27 cellular contexts compared by ENCODE assay signal in genomic region chr12:132040906-132041606, GRCh38.
A peak's percentile ranks its signal among the peaks of the same experiment; 100 is the strongest.
DNase-seq lines count a peak whose midpoint lies in the region; TF ChIP-seq lines count a peak whose summit lies in the region.
"Had no signal": no experiment of that assay in that cellular context is flagged by ENCODE, and none has a peak within 500 bp of the region (broad histone marks: within the 10 kb centered on the region; RNA-seq: fewer than 3 reads in every experiment).

No MANE protein-coding gene starts in this region.

- 90 to 98% methylated on average over 15 to 20 of the region's 20 CpGs for WGBS in transverse colon (ENCODE audit: low coverage in 1 of 2), 2 donors

- POLR2A ChIA-PET in CD4-positive, alpha-beta memory T cell (lab: Charles Lee; ENCODE audit: partially characterized antibody) = no interaction called here

- no peak for TF ChIP-seq CTCF in VCaP (conservative IDR thresholded peaks at IDR 0.05)
- no peak for TF ChIP-seq CTCF in nephron progenitor cell (IDR thresholded peaks at IDR 0.05)
- TF ChIP-seq CTCF in transverse colon (IDR thresholded peaks at IDR 0.05) = no peak

- peaks cover 5 to 10% (median 7%) of the 10 kb centered on the region in 4 donors for H3K4me1 Mint-ChIP-seq in CD4-positive, alpha-beta memory T cell
- H3K4me1 Mint-ChIP-seq in nephron progenitor cell = no peaks in the 10 kb centered on the region

- no peaks in the 10 kb centered on the region for H3K4me1 ChIP-seq in CD4-positive, alpha-beta memory T cell (ENCODE audit: insufficient read depth, low read length)
- no peaks in the 10 kb centered on the region for H3K4me1 ChIP-seq in transverse colon
- H3K4me1 ChIP-seq: gastroesophageal sphincter, lower lobe of right lung, testis, vagina had no signal

- H3K4me3 ChIP-seq in CD4-positive, alpha-beta memory T cell (ENCODE audit: low read length in 2 of 2) = no peak overlapping the region
- H3K4me3 ChIP-seq in transverse colon = no peak overlapping the region
- H3K4me3 ChIP-seq: gastroesophageal sphincter, hepatocyte, lower lobe of right lung, testis, vagina had no signal

- intact Hi-C loops in CD4-positive, alpha-beta memory T cell (cut with micrococcal nuclease) = no loop called here
- intact Hi-C loops in transverse colon (cut with DNase I; ENCODE audit: low total_unique reads) = no loop called here

- CTCF ChIA-PET in CD4-positive, alpha-beta memory T cell (lab: Charles Lee; ENCODE audit: partially characterized antibody) = no interaction called here

- H3K4me3 Mint-ChIP-seq in CD4-positive, alpha-beta memory T cell = no peak overlapping the region
- H3K4me3 Mint-ChIP-seq in nephron progenitor cell = no peak overlapping the region
- H3K4me3 Mint-ChIP-seq: CD8-positive, alpha-beta memory T cell; natural killer cell had no signal

- peaks cover 64 to 93% of the 10 kb centered on the region in 2 donors for H3K36me3 Mint-ChIP-seq in CD4-positive, alpha-beta memory T cell
- peaks cover 67% of the 10 kb centered on the region for H3K36me3 Mint-ChIP-seq in nephron progenitor cell (ENCODE audit: low read depth)

- no peaks in the 10 kb centered on the region for H3K9me3 ChIP-seq in CD4-positive, alpha-beta memory T cell (ENCODE audit: control insufficient read depth in 1 of 2, low read length in 2 of 2)
- no peaks in the 10 kb centered on the region for H3K9me3 ChIP-seq in transverse colon
- H3K9me3 ChIP-seq: gastroesophageal sphincter, lower lobe of right lung, testis, vagina had no signal

- H3K27ac Mint-ChIP-seq in CD4-positive, alpha-beta memory T cell = peak overlapping the region in 5 of 7 donors; percentile 18 to 83 (median 55)
- peak overlapping the region; percentile 70 for H3K27ac Mint-ChIP-seq in nephron progenitor cell
- H3K27ac Mint-ChIP-seq: activated T-helper 2 cell treated with anti-CD3 and anti-CD28 coated beads, Interferon-gamma antibody, Interleukin-2, Interleukin-4, amounts not matched to agents 10 μg/mL and 5 μg/mL and 100 μg/mL, durations not matched to agents 14 hours and 24 hours and 36 hours; natural killer cell had no signal

- peak; percentile 16 for DNase-seq in NCI-H82 (lab: John Stamatoyannopoulos, UW)
- no peak for DNase-seq in NCI-H82 treated with DMSO at 0.1 percent for 48 hours (lab: John Stamatoyannopoulos, UW; ENCODE audit: unreplicated experiment)
- no peak for DNase-seq in CD4-positive, alpha-beta memory T cell
- DNase-seq in nephron progenitor cell = no peak
- no peak for DNase-seq in stimulated activated CD4-positive, alpha-beta T cell treated with anti-CD3 and anti-CD28 coated beads, Interleukin-1b, Interleukin-23, amount 100 ng/mL, for 48 hours
- no peak for DNase-seq in transverse colon
- no peak for DNase-seq in middle frontal gyrus (ENCODE audit: extremely low spot score, low spot score)
- DNase-seq: activated CD4-positive, alpha-beta T cell treated with anti-CD3 and anti-CD28 coated beads, Interleukin-2, amount 50 U/mL, for 4 hours; activated naive CD4-positive, alpha-beta T cell treated with anti-CD3 and anti-CD28 coated beads, Interleukin-2, amount 50 U/mL, for 16 hours; amygdala; CD8-positive, alpha-beta memory T cell; GF-D8; IMR-90; lower lobe of right lung; natural killer cell; NCI-H146; NCI-H2107; NCI-H510A; NK-92 treated with Interleukin-12 subunit alpha and Interleukin-12 subunit beta, amount 100 ng/mL, for 24 hours; stimulated activated naive CD4-positive, alpha-beta T cell; T-helper 1 cell; testis had no signal

- no peak overlapping the region for H3K27ac ChIP-seq in CD4-positive, alpha-beta memory T cell (ENCODE audit: low read depth, low read length)
- peak overlapping the region; percentile 31; the same call in 1 of the 2 replicates for H3K27ac ChIP-seq in VCaP
- no peak overlapping the region for H3K27ac ChIP-seq in transverse colon
- H3K27ac ChIP-seq: gastroesophageal sphincter, hepatocyte, lower lobe of right lung, testis, vagina had no signal

- peaks cover 0 to 4% (median 0%) of the 10 kb centered on the region in 8 donors for H3K9me3 Mint-ChIP-seq in CD4-positive, alpha-beta memory T cell
- H3K9me3 Mint-ChIP-seq in nephron progenitor cell = no peaks in the 10 kb centered on the region
- H3K9me3 Mint-ChIP-seq: activated T-helper 2 cell treated with anti-CD3 and anti-CD28 coated beads, Interferon-gamma antibody, Interleukin-2, Interleukin-4, amounts not matched to agents 10 μg/mL and 5 μg/mL and 100 μg/mL, durations not matched to agents 14 hours and 24 hours and 36 hours; CD8-positive, alpha-beta memory T cell; natural killer cell had no signal

- H3K27me3 ChIP-seq in CD4-positive, alpha-beta memory T cell (ENCODE audit: insufficient read depth, low read length) = no peaks in the 10 kb centered on the region
- H3K27me3 ChIP-seq in transverse colon = no peaks in the 10 kb centered on the region
- H3K27me3 ChIP-seq: gastroesophageal sphincter, hepatocyte, testis, vagina had no signal

- no peak for TF ChIP-seq EP300 in transverse colon (IDR thresholded peaks at IDR 0.05; ENCODE audit: low read depth)

- no peaks in the 10 kb centered on the region for H3K27me3 Mint-ChIP-seq in CD4-positive, alpha-beta memory T cell
- no peaks in the 10 kb centered on the region for H3K27me3 Mint-ChIP-seq in nephron progenitor cell (ENCODE audit: low read depth, poor library complexity)

- peaks cover 77% of the 10 kb centered on the region for H3K36me3 ChIP-seq in CD4-positive, alpha-beta memory T cell (ENCODE audit: insufficient read depth, low read length)
- H3K36me3 ChIP-seq in transverse colon = peaks cover 0 to 53% (median 12%) of the 10 kb centered on the region in 4 donors

- TF ChIP-seq POLR2A in transverse colon (IDR thresholded peaks at IDR 0.05) = no peak

- in situ Hi-C loops in transverse colon (cut with MboI; ENCODE audit: low pct_ligation_motif_present in 1 of 4, low pct_unique_long_range_greater_than_20kb in 1 of 4, low sequenced_read_pairs in 3 of 4) = no loop called here
